ENCODE assay signal across 8 cellular contexts in genomic region chr3:134754768-134755559, GRCh38. TPM values are rescaled to one million over a fixed set of nuclear protein-coding genes. Genes with fewer than 3 reads are reported as not detected.
DNase-seq lines count a peak whose midpoint lies in the region; ATAC-seq and TF ChIP-seq lines count a peak whose summit lies in the region.

No MANE protein-coding gene starts in this region.

- H3K9me3 Mint-ChIP-seq in MCF 10A (ENCODE audit: unreplicated experiment), result no peaks in the 10 kb centered on the region
- H3K9me3 Mint-ChIP-seq in type B pancreatic cell, result no peaks in the 10 kb centered on the region
- no peaks in the 10 kb centered on the region for H3K9me3 Mint-ChIP-seq in CD4-positive, alpha-beta T cell

- no peaks in the 10 kb centered on the region for H3K36me3 ChIP-seq in breast epithelium

- H3K27ac Mint-ChIP-seq in MCF 10A (ENCODE audit: low read depth, unreplicated experiment) (no peak overlapping the region), type B pancreatic cell (no peak overlapping the region)
- no peak overlapping the region for H3K27ac Mint-ChIP-seq in CD4-positive, alpha-beta T cell

- in situ Hi-C loops in astrocyte of the cerebellum (cut with HindIII; ENCODE audit: low sequenced_read_pairs), result no loop called here

- no peaks in the 10 kb centered on the region for H3K27me3 ChIP-seq in breast epithelium
- H3K27me3 ChIP-seq in CD4-positive, alpha-beta T cell (ENCODE audit: control insufficient read depth, insufficient read depth, low read length), result peaks cover 3% of the 10 kb centered on the region

- no peak overlapping the region for H3K27ac ChIP-seq in breast epithelium
- no peak overlapping the region for H3K27ac ChIP-seq in CD4-positive, alpha-beta T cell (ENCODE audit: low read depth, low read length)

- no peaks in the 10 kb centered on the region for H3K4me1 Mint-ChIP-seq in MCF 10A (ENCODE audit: insufficient read depth, unreplicated experiment)
- no peaks in the 10 kb centered on the region for H3K4me1 Mint-ChIP-seq in type B pancreatic cell (ENCODE audit: unreplicated experiment)
- no peaks in the 10 kb centered on the region for H3K4me1 Mint-ChIP-seq in CD4-positive, alpha-beta T cell (ENCODE audit: low read depth)

- no TSS peak for BruUV-seq in MCF 10A (replicated peaks; lab: Mats Ljungman, UMichigan)

- DNase-seq in MCF 10A (ENCODE audit: unreplicated experiment) (peak; percentile 64), breast epithelium (ENCODE audit: low spot score in 2 of 2) (no peak), HFF-Myc (ENCODE audit: extremely low read depth, low read depth) (peak; percentile 6), NAMALWA (ENCODE audit: low spot score) (peak; percentile 63), astrocyte of the cerebellum (ENCODE audit: low read depth) (no peak), left kidney (ENCODE audit: low read depth, low spot score) (peak; percentile 39), type B pancreatic cell (ENCODE audit: extremely low spot score, unreplicated experiment) (no peak)
- DNase-seq in CD4-positive, alpha-beta T cell, result no peak

- no peak overlapping the region for H3K4me3 Mint-ChIP-seq in MCF 10A (ENCODE audit: unreplicated experiment)
- no peak overlapping the region for H3K4me3 Mint-ChIP-seq in type B pancreatic cell
- no peak overlapping the region for H3K4me3 Mint-ChIP-seq in CD4-positive, alpha-beta T cell

- intact Hi-C loops in MCF 10A (cut with micrococcal nuclease) (loop anchor here (1.0 to 10.0 kb wide), 2 partner anchors 100 to 154 kb away; partner anchors contain the start of gene KY), breast epithelium (cut with DNase I; ENCODE audit: low total_unique reads) (no loop called here)
- intact Hi-C loops in CD4-positive, alpha-beta T cell (cut with DNase I, micrococcal nuclease), result no loop called here

- H3K27me3 Mint-ChIP-seq in MCF 10A (ENCODE audit: insufficient read depth, unreplicated experiment) (peaks cover 24% of the 10 kb centered on the region), type B pancreatic cell (peaks cover 22% of the 10 kb centered on the region)
- H3K27me3 Mint-ChIP-seq in CD4-positive, alpha-beta T cell, result peaks cover 10% of the 10 kb centered on the region

- no peak for ATAC-seq in CD4-positive, alpha-beta T cell (ENCODE audit: poor library complexity)

- H3K9me3 ChIP-seq in breast epithelium, result no peaks in the 10 kb centered on the region
- H3K9me3 ChIP-seq in CD4-positive, alpha-beta T cell (ENCODE audit: control insufficient read depth, low read length), result no peaks in the 10 kb centered on the region

- TF ChIP-seq CTCF in MCF 10A (IDR thresholded peaks at IDR 0.05; ENCODE audit: unreplicated experiment), result peak; percentile 68
- TF ChIP-seq CTCF in breast epithelium (IDR thresholded peaks at IDR 0.05), result peak in 1 of 3 donors; percentile 30
- TF ChIP-seq CTCF in HFF-Myc (IDR thresholded peaks at IDR 0.05; ENCODE audit: low read depth, low read length, missing control alignments), result peak; percentile 79
- TF ChIP-seq CTCF in astrocyte of the cerebellum (IDR thresholded peaks at IDR 0.05; ENCODE audit: low read depth, low read length, missing control alignments), result peak; percentile 77
- peak; percentile 72 for TF ChIP-seq CTCF in type B pancreatic cell (conservative IDR thresholded peaks at IDR 0.05)
- no peak for TF ChIP-seq CTCF in CD4-positive, alpha-beta T cell (IDR thresholded peaks at IDR 0.05)

- no peak overlapping the region for H3K4me3 ChIP-seq in breast epithelium
- no peak overlapping the region for H3K4me3 ChIP-seq in HFF-Myc (replicated peaks; ENCODE audit: low read depth, low read length)
- H3K4me3 ChIP-seq in astrocyte of the cerebellum (ENCODE audit: low read depth, low read length), result no peak overlapping the region

- H3K4me1 ChIP-seq in breast epithelium, result no peaks in the 10 kb centered on the region

- POLR2A ChIA-PET in MCF 10A (lab: Yijun Ruan, JAX), result interaction anchor here (0.6 to 0.8 kb wide), 2 partner anchors 16 to 154 kb away, joined by 3 to 4 read pairs; no protein-coding TSS in a partner anchor
- POLR2A ChIA-PET in CD4-positive, alpha-beta T cell (lab: Charles Lee), result no interaction called here

- H3K36me3 Mint-ChIP-seq in MCF 10A (ENCODE audit: insufficient read depth, unreplicated experiment) (no peaks in the 10 kb centered on the region), type B pancreatic cell (no peaks in the 10 kb centered on the region)
- H3K36me3 Mint-ChIP-seq in CD4-positive, alpha-beta T cell (ENCODE audit: low read depth), result no peaks in the 10 kb centered on the region

- CTCF ChIA-PET in MCF 10A (lab: Yijun Ruan, JAX), result interaction anchor here (0.6 to 3.5 kb wide), 21 partner anchors 9 to 1660 kb away, joined by 3 to 53 read pairs (median 4); no protein-coding TSS in a partner anchor
- CTCF ChIA-PET in CD4-positive, alpha-beta T cell (lab: Charles Lee), result no interaction called here

- no peak for TF ChIP-seq POLR2A in breast epithelium (IDR thresholded peaks at IDR 0.05)

RNA-seq across cellular contexts. Expression of gene EPHB1, which starts 40.1 kb away (rescaled TPM):
- total RNA-seq in MCF 10A (2022) (not detected in 2 replicates), breast epithelium (1 to 10 TPM; 1.8 to 5.9 (median 3.4) TPM), type B pancreatic cell (ENCODE audit: low replicate concordance) (1.8 and 9.1 TPM in 2 replicates)
- under 1 TPM; 0.08 to 0.49 TPM for total RNA-seq in CD4-positive, alpha-beta T cell

Comparison
In these comparisons a context has a peak if more than half of its experiments do, and no peak if none do; other contexts are left out.
1. DNase-seq: peak in MCF 10A (single experiment), HFF-Myc (single experiment), NAMALWA (single experiment) and left kidney (single experiment); none in breast epithelium (0 of 2), astrocyte of the cerebellum (single experiment), type B pancreatic cell (single experiment) and CD4-positive, alpha-beta T cell (0 of 10).